Comparison of ENCODE assay signal across 1 cellular context in genomic region chr9:127788337-127789011, GRCh38.
TF ChIP-seq lines count a peak whose summit lies in the region.

No MANE protein-coding gene starts in this region.

TF ChIP-seq in WTC11, 78 proteins besides CTCF, POLR2A, EP300 and RAD21 (continued from another document):
- TF ChIP-seq ZMAT4 (CRISPR knock-in tag; IDR thresholded peaks at IDR 0.05) (no peak), ZNF396 (CRISPR knock-in tag; IDR thresholded peaks at IDR 0.05; ENCODE audit: borderline replicate concordance) (no peak), IRF2 (CRISPR knock-in tag; IDR thresholded peaks at IDR 0.05; ENCODE audit: borderline replicate concordance, low read depth) (no peak), STAT6 (CRISPR knock-in tag; conservative IDR thresholded peaks at IDR 0.05; ENCODE audit: low read depth) (no peak), GABPB1 (CRISPR knock-in tag; IDR thresholded peaks at IDR 0.05) (no peak), SMAD3 (CRISPR knock-in tag; IDR thresholded peaks at IDR 0.05; ENCODE audit: borderline replicate concordance) (no peak), TCF7 (CRISPR knock-in tag; IDR thresholded peaks at IDR 0.05; ENCODE audit: low read depth) (no peak), JAZF1 (CRISPR knock-in tag; IDR thresholded peaks at IDR 0.05) (no peak), ETV6 (CRISPR knock-in tag; IDR thresholded peaks at IDR 0.05) (no peak), JUN (CRISPR knock-in tag; IDR thresholded peaks at IDR 0.05) (no peak), GTF2I (CRISPR knock-in tag; conservative IDR thresholded peaks at IDR 0.05) (no peak), ZSCAN18 (CRISPR knock-in tag; IDR thresholded peaks at IDR 0.05) (no peak), PRDM15 (CRISPR knock-in tag; IDR thresholded peaks at IDR 0.05) (no peak)
TF ChIP-seq in WTC11: peak in this region for 0.
